Comparison of ENCODE assay signal across 16 cellular contexts in genomic region chr11:117175104-117175503, GRCh38. TPM values are rescaled to one million over a fixed set of nuclear protein-coding genes. Genes with fewer than 3 reads are reported as not detected.
A peak's percentile ranks its signal among the peaks of the same experiment; 100 is the strongest.
DNase-seq lines count a peak whose midpoint lies in the region; ATAC-seq and TF ChIP-seq lines count a peak whose summit lies in the region.
"Had no signal": no experiment of that assay in that cellular context is flagged by ENCODE, and none has a peak within 500 bp of the region (broad histone marks: within the 10 kb centered on the region; RNA-seq: fewer than 3 reads in every experiment).

No MANE protein-coding gene starts in this region.

- H3K14ac ChIP-seq in IMR-90 (replicated peaks; ENCODE audit: low read depth, low read length) = no peak overlapping the region

- H4K8ac ChIP-seq in IMR-90 (ENCODE audit: low read depth in 2 of 2, low read length in 2 of 2) = no peak overlapping the region

- POLR2A ChIA-PET in IMR-90 (lab: Charles Lee; ENCODE audit: unreplicated experiment) = no interaction called here

- H3K36me3 ChIP-seq in IMR-90 (ENCODE audit: control insufficient read depth, insufficient read depth, low read length) = peaks cover 5% of the 10 kb centered on the region
- H3K36me3 ChIP-seq in gastroesophageal sphincter = peaks cover 0 to 21% of the 10 kb centered on the region in 2 donors

- WGBS in IMR-90 (ENCODE audit: extremely low coverage in 2 of 2, insufficient read length in 1 of 2), 2 experiments = 67% methylated on average over 3 of the region's 7 CpGs; no CpG with 5 or more reads in 1 of the 2 experiments
- 14% methylated on average over 1 of the region's 7 CpGs; no CpG with 5 or more reads in 1 of the 2 donors for WGBS in gastroesophageal sphincter (ENCODE audit: low coverage in 1 of 2), 2 donors

- H3K4me3 ChIP-seq in IMR-90 (ENCODE audit: insufficient read depth, low read depth, low read length) (no peak overlapping the region), gastroesophageal sphincter (no peak overlapping the region)

- H4K5ac ChIP-seq in IMR-90 (ENCODE audit: low read depth, low read length) = no peak overlapping the region

- H3K18ac ChIP-seq in IMR-90 (ENCODE audit: low read depth, low read length) = no peak overlapping the region

- BruUV-seq in IMR-90 (replicated peaks; lab: Mats Ljungman, UMichigan) = no TSS peak

- H3K79me1 ChIP-seq in IMR-90 (ENCODE audit: low read depth in 1 of 2, low read length in 2 of 2) = peaks cover 11 to 53% of the 10 kb centered on the region in 2 experiments

- no peak overlapping the region for H2BK120ac ChIP-seq in IMR-90 (ENCODE audit: low read depth, low read length)

- no peak overlapping the region for H3K9ac ChIP-seq in IMR-90 (ENCODE audit: low read depth, low read length)

- TF ChIP-seq POLR2A in IMR-90 (IDR thresholded peaks at IDR 0.05; ENCODE audit: low read depth, low read length) = no peak
- no peak for TF ChIP-seq POLR2A in gastroesophageal sphincter (IDR thresholded peaks at IDR 0.05)

- intact Hi-C loops in IMR-90 (cut with micrococcal nuclease) = no loop called here
- intact Hi-C loops in posterior vena cava (cut with DNase I) = no loop called here

- H3K4me1 ChIP-seq in IMR-90 (ENCODE audit: control insufficient read depth, insufficient read depth, low read length) = peaks cover 21% of the 10 kb centered on the region
- peaks cover 0 to 56% (median 10%) of the 10 kb centered on the region in 3 donors for H3K4me1 ChIP-seq in gastroesophageal sphincter

- no peak for TF ChIP-seq EP300 in gastroesophageal sphincter (IDR thresholded peaks at IDR 0.05)

- dilution Hi-C loops in IMR-90 (cut with HindIII; ENCODE audit: low sequenced_read_pairs, unreplicated experiment) = no loop called here

- H2BK20ac ChIP-seq in IMR-90 (ENCODE audit: low read depth, low read length) = no peak overlapping the region

- CTCF ChIA-PET in IMR-90 (lab: Yijun Ruan, JAX) = no interaction called here

- no peaks in the 10 kb centered on the region for H3K27me3 ChIP-seq in IMR-90 (ENCODE audit: control insufficient read depth, insufficient read depth, low read length)
- no peaks in the 10 kb centered on the region for H3K27me3 ChIP-seq in gastroesophageal sphincter
- H3K27me3 ChIP-seq: BE2C had no signal

- H3K56ac ChIP-seq in IMR-90 (ENCODE audit: extremely low read depth, insufficient read depth, low read length) = no peak overlapping the region

- no peak for ATAC-seq in IMR-90 (ENCODE audit: low read depth)
- no peak for ATAC-seq in gastroesophageal sphincter
- ATAC-seq in GM21390 (IDR thresholded peaks at IDR 0.05; ENCODE audit: unreplicated experiment) = no peak

- H3K4ac ChIP-seq in IMR-90 (ENCODE audit: low read depth, low read length) = no peak overlapping the region

- TF ChIP-seq CTCF in IMR-90 (conservative IDR thresholded peaks at IDR 0.05; ENCODE audit: low read depth, low read length) (no peak), gastroesophageal sphincter (IDR thresholded peaks at IDR 0.05) (no peak)

- H4K20me1 ChIP-seq in IMR-90 (ENCODE audit: insufficient read depth, low read length) = peaks cover 10% of the 10 kb centered on the region

- TF ChIP-seq RAD21 in IMR-90 (IDR thresholded peaks at IDR 0.05; ENCODE audit: low read length) = no peak

- no peaks in the 10 kb centered on the region for H3K9me3 ChIP-seq in IMR-90 (ENCODE audit: control insufficient read depth, insufficient read depth, low read length)
- H3K9me3 ChIP-seq in gastroesophageal sphincter = no peaks in the 10 kb centered on the region
- H3K9me3 ChIP-seq: BE2C had no signal

- H2BK5ac ChIP-seq in IMR-90 (ENCODE audit: low read depth, low read length, poor library complexity, severe bottlenecking) = no peak overlapping the region

- DNase-seq in Ammon's horn (ENCODE audit: low spot score) (peak; percentile 82), IMR-90 (no peak), nucleus accumbens (lab: John Stamatoyannopoulos, UW) (peak in 30 of 56 donors; percentile 13 to 50 (median 28)), posterior vena cava (ENCODE audit: low spot score) (no peak), occipital lobe (lab: John Stamatoyannopoulos, UW) (no peak), NCI-H1048 (lab: John Stamatoyannopoulos, UW) (no peak)
- DNase-seq: activated CD4-positive, alpha-beta T cell treated with anti-CD3 and anti-CD28 coated beads, Interleukin-2, amount 50 U/mL, for 4 hours; BE2C; DMS153; immature natural killer cell; mesenchymal stem cell; NCI-H1436 treated with DMSO at 0.1 percent for 48 hours; NCI-H345; stimulated activated CD4-positive, alpha-beta T cell treated with anti-CD3 and anti-CD28 coated beads, Interleukin-4, amount 100 ng/mL, for 4 hours had no signal

- no peak overlapping the region for H2BK15ac ChIP-seq in IMR-90 (ENCODE audit: low read depth, low read length)

- 0 out of 2 replicates have a peak overlapping the region, but pooled peaks have one; percentile 37 for H3K23ac ChIP-seq in IMR-90 (ENCODE audit: low read depth, low read length)

- no peak overlapping the region for H3K4me2 ChIP-seq in IMR-90 (ENCODE audit: low read depth, low read length)

- no peak overlapping the region for H3K27ac ChIP-seq in IMR-90 (ENCODE audit: insufficient read depth, low read length)
- peak overlapping the region in 3 of 4 donors; percentile 1 to 45 (median 27) for H3K27ac ChIP-seq in gastroesophageal sphincter

- in situ Hi-C loops in IMR-90 (cut with MboI; ENCODE audit: low sequenced_read_pairs) = no loop called here

- H4K91ac ChIP-seq in IMR-90 (ENCODE audit: insufficient read depth, low read depth, low read length) = no peak overlapping the region

- H2AK9ac ChIP-seq in IMR-90 (replicated peaks; ENCODE audit: low read depth, low read length, poor library complexity) = no peak overlapping the region

- H3K9me1 ChIP-seq in IMR-90 (ENCODE audit: insufficient read depth, low read length) = peaks cover 13% of the 10 kb centered on the region

- no peak overlapping the region for H2AFZ ChIP-seq in IMR-90 (replicated peaks; ENCODE audit: low read length, poor library complexity)

- no peak overlapping the region for H2AK5ac ChIP-seq in IMR-90 (ENCODE audit: low read depth, low read length)

TF ChIP-seq in IMR-90, 13 proteins besides CTCF, POLR2A, EP300 and RAD21:
- TF ChIP-seq RCOR1 (IDR thresholded peaks at IDR 0.05; ENCODE audit: insufficient replicate concordance, low read length) = no peak
- TF ChIP-seq NFE2L2 (IDR thresholded peaks at IDR 0.05; ENCODE audit: low read depth, low read length) = no peak
- no peak for TF ChIP-seq ELK1 (IDR thresholded peaks at IDR 0.05; ENCODE audit: borderline replicate concordance, low read depth, low read length)
- no peak for TF ChIP-seq MAZ (IDR thresholded peaks at IDR 0.05; ENCODE audit: borderline replicate concordance, low read depth, low read length)

RNA-seq across cellular contexts. Expression of gene SIDT2, which starts 3.4 kb away (rescaled TPM):
- total RNA-seq in IMR-90 (2012; rRNA removed) = 6.7 and 7.3 TPM in 2 replicates
- 29.7 and 30.3 TPM in 2 replicates for polyA plus RNA-seq in IMR-90 (2012; rRNA removed)
- polyA plus RNA-seq in IMR-90 (2012; cell fraction: cytosol; rRNA removed) = 13.2 and 30.9 TPM in 2 replicates
- 68.9 and 117 TPM in 2 replicates for polyA plus RNA-seq in IMR-90 (2012; cell fraction: nucleus; rRNA removed; ENCODE audit: low replicate concordance)
- 10 to 100 TPM; 15.3 to 50.1 (median 33.6) TPM for total RNA-seq in gastroesophageal sphincter
- total RNA-seq in posterior vena cava = 10 to 100 TPM; 39.2 to 49.5 TPM
- 8.1 TPM for total RNA-seq in occipital lobe

RNA-seq across cellular contexts. Expression of gene TAGLN, which starts 24.1 kb away (rescaled TPM):
- total RNA-seq in IMR-90 (2012; rRNA removed) (1,558 and 2,558 TPM in 2 replicates), gastroesophageal sphincter (over 10,000 TPM; 10,394 to 14,194 (median 13,050) TPM), posterior vena cava (1,000 to 10,000 TPM; 5,409 to 9,264 TPM), occipital lobe (12.9 TPM)
- 3,760 and 3,780 TPM in 2 replicates for polyA plus RNA-seq in IMR-90 (2012; rRNA removed)
- 3,517 and 4,395 TPM in 2 replicates for polyA plus RNA-seq in IMR-90 (2012; cell fraction: cytosol; rRNA removed)
- 1,556 and 1,814 TPM in 2 replicates for polyA plus RNA-seq in IMR-90 (2012; cell fraction: nucleus; rRNA removed; ENCODE audit: low replicate concordance)

RNA-seq across cellular contexts. Expression of gene PAFAH1B2, which starts 31.0 kb away (rescaled TPM):
- total RNA-seq in IMR-90 (2012; rRNA removed) (213 and 280 TPM in 2 replicates), gastroesophageal sphincter (10 to 100 TPM; 50.3 to 82.3 (median 63.2) TPM), posterior vena cava (10 to 100 TPM; 56.4 to 61.2 TPM), occipital lobe (325 TPM)
- 24.2 and 29.8 TPM in 2 replicates for polyA plus RNA-seq in IMR-90 (2012; rRNA removed)
- polyA plus RNA-seq in IMR-90 (2012; cell fraction: cytosol; rRNA removed) = 10.3 and 25.1 TPM in 2 replicates
- polyA plus RNA-seq in IMR-90 (2012; cell fraction: nucleus; rRNA removed; ENCODE audit: low replicate concordance) = 7.3 and 18.9 TPM in 2 replicates

RNA-seq across cellular contexts. Expression of gene PCSK7, which starts 56.8 kb away (rescaled TPM):
- total RNA-seq in IMR-90 (2012; rRNA removed) (35.8 and 36.7 TPM in 2 replicates), gastroesophageal sphincter (10 to 100 TPM; 28.9 to 40.5 (median 35.3) TPM), posterior vena cava (10 to 100 TPM; 41.9 to 48.6 TPM), occipital lobe (24.0 TPM)
- 48.4 and 54.3 TPM in 2 replicates for polyA plus RNA-seq in IMR-90 (2012; rRNA removed)
- polyA plus RNA-seq in IMR-90 (2012; cell fraction: cytosol; rRNA removed) = 30.1 and 48.3 TPM in 2 replicates
- polyA plus RNA-seq in IMR-90 (2012; cell fraction: nucleus; rRNA removed; ENCODE audit: low replicate concordance) = 117 and 148 TPM in 2 replicates

RNA-seq across cellular contexts. Expression of gene RNF214, which starts 57.4 kb away (rescaled TPM):
- total RNA-seq in IMR-90 (2012; rRNA removed) (7.5 and 7.9 TPM in 2 replicates), gastroesophageal sphincter (10 to 100 TPM; 14.8 to 21.2 (median 17.4) TPM), posterior vena cava (10 to 100 TPM; 24.8 to 25.7 TPM), occipital lobe (16.4 TPM)
- 14.8 and 16.1 TPM in 2 replicates for polyA plus RNA-seq in IMR-90 (2012; rRNA removed)
- polyA plus RNA-seq in IMR-90 (2012; cell fraction: cytosol; rRNA removed) = 5.5 and 11.0 TPM in 2 replicates
- polyA plus RNA-seq in IMR-90 (2012; cell fraction: nucleus; rRNA removed; ENCODE audit: low replicate concordance) = 18.9 and 25.0 TPM in 2 replicates

Comparison
In these comparisons a context has a peak if more than half of its experiments do, and no peak if none do; other contexts are left out.
1. DNase-seq: peak in Ammon's horn (single experiment) and nucleus accumbens (30 of 56); none in IMR-90 (single experiment), posterior vena cava (single experiment), occipital lobe (single experiment) and NCI-H1048 (single experiment).
2. RNA of gene TAGLN, which starts 24.1 kb away (total RNA-seq): 10,394 to 14,194 TPM in gastroesophageal sphincter, 5,409 to 9,264 TPM in posterior vena cava and 1,558 to 2,558 TPM in IMR-90; 12.9 TPM in occipital lobe (single experiment); every median in the first group is over 100 times any median in the second.